In genomic region chr17:63634163-63634562, GRCh38 we compare ENCODE assay signal across 13 cellular contexts. TPM values are rescaled to one million over a fixed set of nuclear protein-coding genes. Genes with fewer than 3 reads are reported as not detected.
DNase-seq lines count a peak whose midpoint lies in the region; ATAC-seq and TF ChIP-seq lines count a peak whose summit lies in the region.
"Had no signal": no experiment of that assay in that cellular context is flagged by ENCODE, and none has a peak within 500 bp of the region (broad histone marks: within the 10 kb centered on the region; RNA-seq: fewer than 3 reads in every experiment).

No MANE protein-coding gene starts in this region.

- H2AK5ac ChIP-seq in H9 (ENCODE audit: insufficient read length, low read length) (no peak overlapping the region), trophoblast cell (ENCODE audit: low read length) (no peak overlapping the region)

- H3K9me3 ChIP-seq in H9 (ENCODE audit: control insufficient read depth, low read depth, low read length) (no peaks in the 10 kb centered on the region), trophoblast cell (ENCODE audit: insufficient read depth, low read depth, low read length) (no peaks in the 10 kb centered on the region)

- no peak overlapping the region for H3K4ac ChIP-seq in H9 (ENCODE audit: low read depth, low read length)
- H3K4ac ChIP-seq in trophoblast cell (ENCODE audit: low read depth, low read length): no peak overlapping the region

- H2AFZ ChIP-seq in H9 (ENCODE audit: low read length): no peak overlapping the region
- no peak overlapping the region for H2AFZ ChIP-seq in trophoblast cell (ENCODE audit: insufficient read depth, low read length, poor library complexity)
- H2AFZ ChIP-seq: PC-9 had no signal

- H3K4me2 ChIP-seq in H9 (ENCODE audit: insufficient read depth, insufficient read length, low read length): no peak overlapping the region
- no peak overlapping the region for H3K4me2 ChIP-seq in trophoblast cell (ENCODE audit: low read length)
- H3K4me2 ChIP-seq: PC-9 had no signal

- H3K36me3 ChIP-seq in trophoblast cell (ENCODE audit: control insufficient read depth in 1 of 2, insufficient read depth in 2 of 2, low read length in 2 of 2): peaks cover 4 to 6% of the 10 kb centered on the region in 2 experiments
- H3K36me3 ChIP-seq: cardiac muscle cell had no signal

- peak overlapping the region in 1 of 2 experiments; percentile 4; a peak in 1 of 5 replicates for H3K4me3 Mint-ChIP-seq in H9

- H2BK5ac ChIP-seq in H9 (ENCODE audit: insufficient read length, low read length): no peak overlapping the region
- no peak overlapping the region for H2BK5ac ChIP-seq in trophoblast cell (ENCODE audit: low read depth, low read length, poor library complexity)

- intact Hi-C loops in left cardiac atrium (cut with DNase I): no loop called here

- no peak overlapping the region for H3K14ac ChIP-seq in H9 (ENCODE audit: insufficient read depth, low read length)
- no peak overlapping the region for H3K14ac ChIP-seq in trophoblast cell (ENCODE audit: low read length)

- no peak overlapping the region for H3K27ac ChIP-seq in H9 (ENCODE audit: insufficient read length, low read depth, low read length)
- H3K27ac ChIP-seq in trophoblast cell (ENCODE audit: low read depth, low read length): no peak overlapping the region
- H3K27ac ChIP-seq: cardiac muscle cell, PC-9 had no signal

- H3K23ac ChIP-seq in H9 (ENCODE audit: insufficient read length, low read depth, low read length) (no peak overlapping the region), trophoblast cell (ENCODE audit: low read length) (no peak overlapping the region)

- H4K91ac ChIP-seq in H9 (ENCODE audit: insufficient read length, low read depth, low read length): no peak overlapping the region
- no peak overlapping the region for H4K91ac ChIP-seq in trophoblast cell (ENCODE audit: low read depth, low read length)

- H3K27me3 Mint-ChIP-seq in H9 (ENCODE audit: low read depth): no peaks in the 10 kb centered on the region

- H3K36me3 Mint-ChIP-seq in H9 (ENCODE audit: insufficient read depth in 1 of 3, low read depth in 3 of 3): peaks cover 4 to 27% (median 17%) of the 10 kb centered on the region in 3 experiments; a peak in 6 of 7 replicates

- WGBS in H9 (ENCODE audit: extremely low coverage, insufficient read length, low lambda C conversion rate): no CpG with 5 or more reads among the region's 4 CpGs
- no CpG with 5 or more reads among the region's 4 CpGs for WGBS in trophoblast cell (ENCODE audit: extremely low coverage, insufficient coverage, insufficient read length)

- no peak overlapping the region for H4K12ac ChIP-seq in trophoblast cell (ENCODE audit: low read depth, low read length)

- H2BK20ac ChIP-seq in H9 (ENCODE audit: low read depth, low read length, poor library complexity, severe bottlenecking): no peak overlapping the region

- no peak for TF ChIP-seq CTCF in H9 (conservative IDR thresholded peaks at IDR 0.05)

- ATAC-seq in left cardiac atrium: peak; percentile 47 to 65
- ATAC-seq in GM21576 (IDR thresholded peaks at IDR 0.05; ENCODE audit: unreplicated experiment): no peak

- H3K56ac ChIP-seq in H9 (ENCODE audit: insufficient read length, low read depth, low read length): no peak overlapping the region

- no peaks in the 10 kb centered on the region for H4K20me1 ChIP-seq in H9 (ENCODE audit: control insufficient read depth, insufficient read depth, insufficient read length)

- no peaks in the 10 kb centered on the region for H3K23me2 ChIP-seq in H9 (ENCODE audit: insufficient read length, low read depth, low read length, poor library complexity, severe bottlenecking)

- no peak for DNase-seq in H9
- peak; percentile 39 for DNase-seq in UCSD-AML1 (lab: John Stamatoyannopoulos, UW; ENCODE audit: unreplicated experiment)
- no peak for DNase-seq in left cardiac atrium
- no peak for DNase-seq in trophoblast cell
- no peak for DNase-seq in middle frontal gyrus (ENCODE audit: extremely low spot score, low spot score)
- no peak for DNase-seq in C1 segment of cervical spinal cord (lab: John Stamatoyannopoulos, UW)
- DNase-seq in stimulated activated CD4-positive, alpha-beta T cell treated with anti-CD3 and anti-CD28 coated beads, Interleukin-4, amount 100 ng/mL, for 24 hours: no peak
- DNase-seq: activated CD4-positive, alpha-beta T cell treated with anti-CD3 and anti-CD28 coated beads, Interleukin-2, amount 50 U/mL, for 4 hours; DMS 273 treated with DMSO at 0.1 percent for 48 hours; NCI-H1105; PC-9 had no signal

- peak overlapping the region; percentile 4 for H3K9ac ChIP-seq in H9 (ENCODE audit: extremely low read depth, insufficient read length, low read length)
- no peak overlapping the region for H3K9ac ChIP-seq in trophoblast cell (ENCODE audit: low read length)

- H3K27me3 ChIP-seq in H9 (ENCODE audit: insufficient read depth, low read length) (no peaks in the 10 kb centered on the region), trophoblast cell (ENCODE audit: insufficient read depth, low read length) (no peaks in the 10 kb centered on the region)
- H3K27me3 ChIP-seq: cardiac muscle cell had no signal

- H2BK15ac ChIP-seq in H9 (ENCODE audit: low read depth, low read length): no peak overlapping the region

- no peak overlapping the region for H3T11ph ChIP-seq in H9 (ENCODE audit: low read length)

- H3K79me1 ChIP-seq in H9 (ENCODE audit: insufficient read depth, low read depth, low read length, poor library complexity, severe bottlenecking): no peaks in the 10 kb centered on the region
- H3K79me1 ChIP-seq in trophoblast cell (ENCODE audit: low read length): no peaks in the 10 kb centered on the region

- H3K4me3 ChIP-seq in trophoblast cell (ENCODE audit: low read depth, low read length): no peak overlapping the region
- H3K4me3 ChIP-seq: cardiac muscle cell, PC-9 had no signal

- H3K4me1 ChIP-seq in H9 (ENCODE audit: insufficient read depth, low read length) (peaks cover 10% of the 10 kb centered on the region; the same call in 1 of the 2 replicates), trophoblast cell (ENCODE audit: control insufficient read depth in 1 of 2, insufficient read depth in 2 of 2, low read length in 2 of 2) (peaks cover 3% of the 10 kb centered on the region in 2 experiments)

- no peaks in the 10 kb centered on the region for H3K9me3 Mint-ChIP-seq in H9

- H2BK12ac ChIP-seq in H9 (ENCODE audit: insufficient read length, low read depth, low read length): no peak overlapping the region
- H2BK12ac ChIP-seq in trophoblast cell (ENCODE audit: low read length): no peak overlapping the region

- no peak overlapping the region for H4K5ac ChIP-seq in H9 (ENCODE audit: insufficient read length, low read depth, low read length)

- H3K79me2 ChIP-seq in H9 (ENCODE audit: insufficient read depth, low read length) (no peaks in the 10 kb centered on the region), trophoblast cell (ENCODE audit: control insufficient read depth, insufficient read depth, low read length, poor library complexity) (no peaks in the 10 kb centered on the region)

- H3K18ac ChIP-seq in H9 (ENCODE audit: insufficient read length, low read depth, low read length) (no peak overlapping the region), trophoblast cell (ENCODE audit: low read length) (no peak overlapping the region)

- H2BK120ac ChIP-seq in H9 (ENCODE audit: low read depth, low read length, poor library complexity, severe bottlenecking): no peak overlapping the region
- H2BK120ac ChIP-seq in trophoblast cell (ENCODE audit: insufficient read depth, low read length, poor library complexity): no peak overlapping the region

- H3K4me1 Mint-ChIP-seq in H9: peaks cover 42 to 49% of the 10 kb centered on the region in 2 experiments

- H4K8ac ChIP-seq in H9 (replicated peaks; ENCODE audit: insufficient read length, low read depth, low read length) (no peak overlapping the region), trophoblast cell (ENCODE audit: low read depth, low read length) (peak overlapping the region; percentile 26)

- peak overlapping the region; percentile 62 to 88 (median 68); a peak in 6 of 7 replicates for H3K27ac Mint-ChIP-seq in H9

RNA-seq across cellular contexts. Expression of gene MAP3K3, which starts 11.9 kb away (rescaled TPM):
- total RNA-seq in H9 (2021): 21.1 and 24.3 TPM in 2 replicates
- total RNA-seq in left cardiac atrium: 10 to 100 TPM; 38.2 to 45.3 TPM
- 8.1 and 8.2 TPM in 2 replicates for polyA plus RNA-seq in trophoblast cell (2013)

RNA-seq across cellular contexts. Expression of gene TACO1, which starts 33.5 kb away (rescaled TPM):
- total RNA-seq in H9 (2021) (28.9 and 30.2 TPM in 2 replicates), left cardiac atrium (10 to 100 TPM; 32.4 to 33.6 TPM)
- polyA plus RNA-seq in trophoblast cell (2013): 9.8 and 9.9 TPM in 2 replicates
